Comparison of ENCODE assay signal across 19 cellular contexts in the genomic region with DNA sequence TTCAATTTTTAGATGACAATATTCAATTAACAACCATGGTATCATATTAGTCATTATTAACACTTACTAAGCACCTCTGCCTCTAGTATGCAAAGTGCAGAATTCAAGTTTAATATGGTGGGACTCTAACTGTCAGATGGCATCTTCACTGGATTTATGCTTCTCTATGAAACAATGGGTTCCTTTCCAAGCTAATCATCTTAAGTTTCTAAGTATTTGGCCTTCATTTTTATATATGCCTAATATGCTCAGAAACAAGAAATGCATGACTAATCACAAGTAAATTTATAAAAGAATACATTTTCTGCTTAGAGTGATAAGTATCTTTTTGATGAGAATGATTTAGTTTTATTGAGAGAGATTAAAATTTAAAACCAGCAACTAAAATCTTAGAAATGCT.
"Had no signal": no experiment of that assay in that cellular context is flagged by ENCODE, and none has a peak within 500 bp of the region (broad histone marks: within the 10 kb centered on the region; RNA-seq: fewer than 3 reads in every experiment).

No MANE protein-coding gene starts in this region.

- H3K36me3 Mint-ChIP-seq: natural killer cell had no signal

- H3K9me3 ChIP-seq: adrenal gland, colonic mucosa, esophagus muscularis mucosa, left ventricle myocardium inferior, mucosa of descending colon, neutrophil, thyroid gland had no signal

- H3K9me3 Mint-ChIP-seq: activated CD4-positive, alpha-beta memory T cell treated with anti-CD3 and anti-CD28 coated beads for 36 hours; natural killer cell; stimulated activated naive B cell treated with anti-CD40 and anti-IgM and Interleukin-4, amounts not matched to agents 10 μg/mL and 1 μg/mL and 100 μg/mL, for 72 hours had no signal

- H3K27me3 Mint-ChIP-seq: activated CD4-positive, alpha-beta memory T cell treated with anti-CD3 and anti-CD28 coated beads for 36 hours; stimulated activated naive B cell treated with anti-CD40 and anti-IgM and Interleukin-4, amounts not matched to agents 10 μg/mL and 1 μg/mL and 100 μg/mL, for 72 hours had no signal

- H3K27me3 ChIP-seq: adrenal gland, cardiac muscle cell, colonic mucosa, esophagus muscularis mucosa, neutrophil, thyroid gland had no signal

- ATAC-seq: mucosa of descending colon; natural killer cell; stimulated activated naive B cell treated with anti-CD40 and anti-IgM and Interleukin-4, amounts not matched to agents 10 μg/mL and 1 μg/mL and 100 μg/mL, for 72 hours had no signal

- H3K27ac Mint-ChIP-seq: natural killer cell; stimulated activated naive B cell treated with anti-CD40 and anti-IgM and Interleukin-4, amounts not matched to agents 10 μg/mL and 1 μg/mL and 100 μg/mL, for 72 hours had no signal

- H3K4me3 ChIP-seq: adrenal gland, cardiac muscle cell, colonic mucosa, esophagus muscularis mucosa, left ventricle myocardium inferior, mucosa of descending colon, thyroid gland had no signal

- H3K27ac ChIP-seq: adrenal gland, cardiac muscle cell, colonic mucosa, esophagus muscularis mucosa, left ventricle myocardium inferior, neutrophil, thyroid gland had no signal

- H3K4me1 ChIP-seq: adrenal gland, colonic mucosa had no signal

- H3K4me3 Mint-ChIP-seq: activated CD4-positive, alpha-beta memory T cell treated with anti-CD3 and anti-CD28 coated beads for 36 hours; natural killer cell; stimulated activated naive B cell treated with anti-CD40 and anti-IgM and Interleukin-4, amounts not matched to agents 10 μg/mL and 1 μg/mL and 100 μg/mL, for 72 hours had no signal

- H3K36me3 ChIP-seq: adrenal gland, cardiac muscle cell, colonic mucosa, esophagus muscularis mucosa, left ventricle myocardium inferior, neutrophil, thyroid gland had no signal

- DNase-seq: activated CD4-positive, alpha-beta memory T cell treated with anti-CD3 and anti-CD28 coated beads for 36 hours; activated CD4-positive, alpha-beta T cell treated with anti-CD3 and anti-CD28 coated beads for 1 hour; activated naive CD4-positive, alpha-beta T cell; adrenal gland; colonic mucosa; hypothalamus; kidney; left ventricle myocardium inferior; mucosa of descending colon; natural killer cell; retina; stimulated activated CD4-positive, alpha-beta T cell treated with anti-CD3 and anti-CD28 coated beads, Interleukin-2, amount 100 ng/mL, for 48 hours; stimulated activated naive B cell treated with anti-CD40 and anti-IgM and Interleukin-4, amounts not matched to agents 10 μg/mL and 1 μg/mL and 100 μg/mL, for 72 hours; SW 1271; T-helper 9 cell; thyroid gland had no signal
